27 cellular contexts compared by ENCODE assay signal in the genomic region with DNA sequence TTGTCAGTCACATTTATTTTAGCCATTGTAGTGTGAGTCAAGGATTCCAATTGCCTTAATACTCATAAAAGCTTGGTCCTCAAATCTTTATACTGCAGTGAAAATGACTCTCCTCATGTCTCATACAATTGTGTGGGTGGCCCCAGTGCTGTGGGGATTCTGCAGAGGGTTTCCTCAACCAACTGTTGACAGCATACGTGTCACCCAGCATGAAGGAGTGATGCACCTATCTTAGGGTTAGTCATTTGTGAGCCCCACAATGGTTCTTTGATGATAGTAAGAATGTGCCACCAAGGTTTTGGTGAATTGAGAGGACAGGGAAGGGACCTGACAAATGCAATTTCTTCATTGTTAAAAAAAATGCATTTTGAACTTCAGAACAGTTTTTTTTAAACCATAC.
"Had no signal": no experiment of that assay in that cellular context is flagged by ENCODE, and none has a peak within 500 bp of the region (broad histone marks: within the 10 kb centered on the region; RNA-seq: fewer than 3 reads in every experiment).

No MANE protein-coding gene starts in this region.

- H3K4me1 ChIP-seq: neural progenitor cell, parathyroid adenoma, psoas muscle, spleen, stomach, thyroid gland, tibial nerve, upper lobe of left lung, vagina had no signal

- FAIRE-seq: urothelium cell line had no signal

- H3K27me3 ChIP-seq: neural progenitor cell, ovary, spleen, stomach, thyroid gland, tibial nerve, upper lobe of left lung, vagina had no signal

- H3K9me3 ChIP-seq: ovary, thoracic aorta, thyroid gland, vagina had no signal

- H3K79me2 ChIP-seq: parathyroid adenoma had no signal

- H3K4me2 ChIP-seq: neural progenitor cell, smooth muscle cell had no signal

- H3K9ac ChIP-seq: neural progenitor cell, parathyroid adenoma had no signal

- H2AFZ ChIP-seq: neural progenitor cell, parathyroid adenoma had no signal

- ATAC-seq: natural killer cell; psoas muscle; right cardiac atrium; sciatic nerve; stimulated activated naive B cell treated with anti-CD40 and anti-IgM and Interleukin-4, amounts not matched to agents 10 μg/mL and 1 μg/mL and 100 μg/mL, for 72 hours had no signal

- H3K36me3 ChIP-seq: neural progenitor cell, ovary, spleen, stomach, thoracic aorta, thyroid gland, tibial nerve, upper lobe of left lung, vagina had no signal

- DNase-seq: natural killer cell; occipital lobe; ovary; posterior cingulate gyrus; psoas muscle; right cardiac atrium; spleen; stimulated activated CD4-positive, alpha-beta T cell treated with anti-CD3 and anti-CD28 coated beads, Interleukin-12 subunit alpha, Interleukin-12 subunit beta, amount 100 ng/mL, for 4 hours; stimulated activated CD4-positive, alpha-beta T cell treated with anti-CD3 and anti-CD28 coated beads, Interleukin-1b, Interleukin-23, amount 100 ng/mL, for 48 hours; stimulated activated CD4-positive, alpha-beta T cell treated with anti-CD3 and anti-CD28 coated beads, Interleukin-4, amount 100 ng/mL, for 1 hour; stimulated activated CD4-positive, alpha-beta T cell treated with anti-CD3 and anti-CD28 coated beads, Interleukin-4, amount 100 ng/mL, for 4 hours; stimulated activated CD8-positive, alpha-beta memory T cell treated with anti-CD3 and anti-CD28 coated beads, Interleukin-4, amount 100 ng/mL, for 48 hours; stimulated activated naive B cell treated with anti-CD40 and anti-IgM and Interleukin-4, amounts not matched to agents 10 μg/mL and 1 μg/mL and 100 μg/mL, for 72 hours; stimulated activated naive CD4-positive, alpha-beta T cell treated with Interleukin-2 at 50 U/mL for 16 hours; stomach; thyroid gland; trophoblast cell; upper lobe of left lung had no signal

- H3K27ac ChIP-seq: neural progenitor cell, ovary, parathyroid adenoma, psoas muscle, skin epidermis, spleen, stomach, thoracic aorta, thyroid gland, tibial nerve, upper lobe of left lung, vagina had no signal

- H3K4me3 ChIP-seq: neural progenitor cell, ovary, psoas muscle, skin epidermis, smooth muscle cell, spleen, stomach, thoracic aorta, thyroid gland, tibial nerve, upper lobe of left lung, vagina had no signal
